In the genomic region with DNA sequence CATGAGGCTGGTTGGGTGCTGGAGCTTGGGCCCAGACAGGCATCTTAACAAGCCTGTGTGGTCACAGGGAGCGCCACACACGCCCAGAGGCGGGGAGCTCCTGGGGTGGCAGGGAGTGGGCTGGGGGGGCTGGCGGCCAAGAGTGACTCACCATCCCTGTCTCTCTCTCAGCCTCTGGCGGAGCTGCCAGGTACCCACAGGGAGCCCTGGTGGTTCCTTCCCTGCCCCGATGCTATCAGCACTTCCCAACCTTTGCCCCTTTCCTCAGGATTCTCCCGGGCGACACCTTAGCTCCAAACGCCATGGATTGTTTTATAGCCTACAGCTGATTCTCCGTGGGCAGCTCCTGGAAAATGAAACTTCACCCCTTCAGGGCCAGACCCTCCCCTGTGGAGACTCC, we compare ENCODE assay signal across 19 cellular contexts.
"Had no signal": no experiment of that assay in that cellular context is flagged by ENCODE, and none has a peak within 500 bp of the region (broad histone marks: within the 10 kb centered on the region; RNA-seq: fewer than 3 reads in every experiment).

No MANE protein-coding gene starts in this region.

- H3K4me3 Mint-ChIP-seq: activated naive CD8-positive, alpha-beta T cell treated with anti-CD3 and anti-CD28 coated beads, Interleukin-2, amount 10 ng/mL, durations not matched to agents 7 days and 5 days; activated T-helper 1 cell treated with anti-CD3 and anti-CD28 coated beads, Interleukin-12 subunit alpha, Interleukin-12 subunit beta, Interleukin-2, Interleukin-4 antibody, amounts not matched to agents 30 ng/mL and 10 ng/mL and 1 ng/mL, durations not matched to agents 14 hours and 24 hours and 36 hours; dendritic cell treated with granulocyte-macrophage colony-stimulating factor and Interleukin-4, amounts not matched to agents 40 ng/mL and 50 ng/mL, for 4 days; endodermal cell; naive thymus-derived CD8-positive, alpha-beta T cell; stimulated activated naive B cell treated with anti-CD40 and anti-IgM and Interleukin-4, amounts not matched to agents 10 μg/mL and 1 μg/mL and 100 μg/mL, for 72 hours had no signal

- H3K4me1 ChIP-seq: parathyroid adenoma had no signal

- H3K36me3 ChIP-seq: gastroesophageal sphincter, heart right ventricle, neutrophil, tibial artery, uterus had no signal

- H3K4me3 ChIP-seq: gastroesophageal sphincter, heart right ventricle, tibial artery, uterus had no signal

- H3K79me2 ChIP-seq: parathyroid adenoma had no signal

- H3K9me3 ChIP-seq: gastroesophageal sphincter, heart right ventricle, neutrophil, tibial artery, uterus had no signal

- H3K27ac Mint-ChIP-seq: activated naive CD8-positive, alpha-beta T cell treated with anti-CD3 and anti-CD28 coated beads, Interleukin-2, amount 10 ng/mL, durations not matched to agents 7 days and 5 days; activated T-helper 1 cell treated with anti-CD3 and anti-CD28 coated beads, Interleukin-12 subunit alpha, Interleukin-12 subunit beta, Interleukin-2, Interleukin-4 antibody, amounts not matched to agents 30 ng/mL and 10 ng/mL and 1 ng/mL, durations not matched to agents 14 hours and 24 hours and 36 hours; dendritic cell treated with granulocyte-macrophage colony-stimulating factor and Interleukin-4, amounts not matched to agents 40 ng/mL and 50 ng/mL, for 4 days; endodermal cell; stimulated activated naive B cell treated with anti-CD40 and anti-IgM and Interleukin-4, amounts not matched to agents 10 μg/mL and 1 μg/mL and 100 μg/mL, for 72 hours had no signal

- H3K27me3 ChIP-seq: uterus had no signal

- DNase-seq: activated CD4-positive, alpha-beta T cell treated with anti-CD3 and anti-CD28 coated beads, Interleukin-2, amount 50 U/mL, for 1 hour; activated CD8-positive, alpha-beta memory T cell treated with anti-CD3 and anti-CD28 coated beads for 24 hours; activated naive CD4-positive, alpha-beta T cell; activated naive CD8-positive, alpha-beta T cell treated with anti-CD3 and anti-CD28 coated beads, Interleukin-2, amount 10 ng/mL, durations not matched to agents 7 days and 5 days; cerebellar nuclear complex; endodermal cell; heart right ventricle; midbrain; naive thymus-derived CD8-positive, alpha-beta T cell; stimulated activated CD4-positive, alpha-beta T cell treated with anti-CD3 and anti-CD28 coated beads, Interleukin-4, amount 100 ng/mL, for 1 hour; stimulated activated naive B cell treated with anti-CD40 and anti-IgM and Interleukin-4, amounts not matched to agents 10 μg/mL and 1 μg/mL and 100 μg/mL, for 72 hours; tibial artery; uterus had no signal

- H3K27ac ChIP-seq: gastroesophageal sphincter, heart right ventricle, neutrophil, parathyroid adenoma, tibial artery, uterus had no signal

- ATAC-seq: gastroesophageal sphincter; heart right ventricle; left lobe of liver; naive thymus-derived CD8-positive, alpha-beta T cell; stimulated activated naive B cell treated with anti-CD40 and anti-IgM and Interleukin-4, amounts not matched to agents 10 μg/mL and 1 μg/mL and 100 μg/mL, for 72 hours had no signal

- H2AFZ ChIP-seq: parathyroid adenoma had no signal

- H3K9ac ChIP-seq: parathyroid adenoma had no signal

- H3K9me3 Mint-ChIP-seq: activated T-helper 1 cell treated with anti-CD3 and anti-CD28 coated beads, Interleukin-12 subunit alpha, Interleukin-12 subunit beta, Interleukin-2, Interleukin-4 antibody, amounts not matched to agents 30 ng/mL and 10 ng/mL and 1 ng/mL, durations not matched to agents 14 hours and 24 hours and 36 hours; endodermal cell had no signal
